In the genomic region with DNA sequence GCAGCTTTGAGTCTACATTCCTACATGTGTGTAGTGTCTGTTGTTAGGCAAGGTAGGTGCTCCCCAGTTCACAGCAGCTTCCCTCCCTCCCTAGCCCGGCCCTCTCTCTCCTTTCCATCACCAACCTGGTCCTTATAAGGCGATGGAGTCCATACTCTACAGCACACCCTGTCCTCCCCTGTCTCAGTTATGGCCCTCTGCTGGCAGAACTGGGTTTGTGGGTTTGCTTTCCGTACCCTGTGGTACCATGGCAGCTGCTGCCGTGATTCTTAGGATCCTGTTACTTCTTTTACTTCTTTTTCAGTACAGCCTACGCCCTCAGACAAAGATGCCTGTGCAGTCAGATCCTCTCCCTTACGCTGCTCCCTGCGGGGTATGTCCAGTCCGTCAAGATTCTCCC, we compare ENCODE assay signal across 9 cellular contexts. TPM values are rescaled to one million over a fixed set of nuclear protein-coding genes. Genes with fewer than 3 reads are reported as not detected.
DNase-seq lines count a peak whose midpoint lies in the region; ATAC-seq and TF ChIP-seq lines count a peak whose summit lies in the region.
"Had no signal": no experiment of that assay in that cellular context is flagged by ENCODE, and none has a peak within 500 bp of the region (broad histone marks: within the 10 kb centered on the region; RNA-seq: fewer than 3 reads in every experiment).

No MANE protein-coding gene starts in this region.

- H3K36me3 Mint-ChIP-seq in CD14-positive monocyte, result no peaks in the 10 kb centered on the region
- peaks cover 0 to 26% (median 13%) of the 10 kb centered on the region in 3 donors for H3K36me3 Mint-ChIP-seq in naive thymus-derived CD8-positive, alpha-beta T cell

- H3K4me1 Mint-ChIP-seq in CD14-positive monocyte, result peaks cover 20% of the 10 kb centered on the region
- peaks cover 11 to 50% (median 36%) of the 10 kb centered on the region in 4 donors for H3K4me1 Mint-ChIP-seq in naive thymus-derived CD8-positive, alpha-beta T cell

- H3K27me3 Mint-ChIP-seq in CD14-positive monocyte (ENCODE audit: low read depth in 3 of 3), result peaks cover 2 to 3% (median 2%) of the 10 kb centered on the region in 3 donors
- H3K27me3 Mint-ChIP-seq in naive thymus-derived CD8-positive, alpha-beta T cell, result no peaks in the 10 kb centered on the region
- H3K27me3 Mint-ChIP-seq: stimulated activated naive CD8-positive, alpha-beta T cell treated with anti-CD3 and anti-CD28 coated beads, Interleukin-15, Interleukin-2, amounts not matched to agents 100 ng/mL and 50 ng/mL, for 24 hours had no signal

- peak overlapping the region in 1 of 7 donors; percentile 68 for H3K27ac Mint-ChIP-seq in CD14-positive monocyte
- H3K27ac Mint-ChIP-seq in naive thymus-derived CD8-positive, alpha-beta T cell, result peak overlapping the region in 8 of 10 donors; percentile 12 to 84 (median 64)

- H3K4me3 ChIP-seq in astrocyte of the cerebellum (ENCODE audit: low read depth, low read length), result no peak overlapping the region

- DNase-seq in CD14-positive monocyte (ENCODE audit: low spot score) (no peak), NOMO-1 (lab: John Stamatoyannopoulos, UW; ENCODE audit: unreplicated experiment in 2 of 2) (peak; percentile 40 to 67), astrocyte of the cerebellum (ENCODE audit: low read depth) (no peak), omental fat pad (ENCODE audit: low spot score) (no peak)
- DNase-seq in naive thymus-derived CD8-positive, alpha-beta T cell, result peak in 6 of 10 donors; percentile 8 to 66 (median 24)

- POLR2A ChIA-PET in naive thymus-derived CD8-positive, alpha-beta T cell (lab: Charles Lee), result interaction anchor here (2.2 kb wide), 1 partner anchor 32 kb away, joined by 13 read pairs; the partner anchor contains the start of gene AK5

- peak; percentile 70 for ATAC-seq in GM19463 (IDR thresholded peaks at IDR 0.05; ENCODE audit: unreplicated experiment)
- peak; percentile 60 to 69 for ATAC-seq in naive thymus-derived CD8-positive, alpha-beta T cell
- no peak for ATAC-seq in omental fat pad (ENCODE audit: low FRiP score)
- ATAC-seq in GM18870 (IDR thresholded peaks at IDR 0.05; ENCODE audit: unreplicated experiment), result no peak
- ATAC-seq in HG03025 (IDR thresholded peaks at IDR 0.05; ENCODE audit: low FRiP score, unreplicated experiment), result no peak

- in situ Hi-C loops in astrocyte of the cerebellum (cut with HindIII; ENCODE audit: low sequenced_read_pairs), result no loop called here

- H3K4me3 Mint-ChIP-seq in CD14-positive monocyte, result peak overlapping the region; percentile 42 to 87
- H3K4me3 Mint-ChIP-seq in naive thymus-derived CD8-positive, alpha-beta T cell, result peak overlapping the region in 4 of 10 donors; percentile 22 to 63 (median 42)
- H3K4me3 Mint-ChIP-seq: stimulated activated naive CD8-positive, alpha-beta T cell treated with anti-CD3 and anti-CD28 coated beads, Interleukin-15, Interleukin-2, amounts not matched to agents 100 ng/mL and 50 ng/mL, for 24 hours had no signal

- TF ChIP-seq CTCF in CD14-positive monocyte (IDR thresholded peaks at IDR 0.05), result peak; percentile 38
- peak; percentile 38 for TF ChIP-seq CTCF in astrocyte of the cerebellum (IDR thresholded peaks at IDR 0.05; ENCODE audit: low read depth, low read length, missing control alignments)
- TF ChIP-seq CTCF in omental fat pad (IDR thresholded peaks at IDR 0.05), result no peak

- intact Hi-C loops in CD14-positive monocyte (cut with micrococcal nuclease), result no loop called here

- peaks cover 0 to 4% (median 3%) of the 10 kb centered on the region in 7 donors for H3K9me3 Mint-ChIP-seq in CD14-positive monocyte
- H3K9me3 Mint-ChIP-seq in naive thymus-derived CD8-positive, alpha-beta T cell, result peaks cover 0 to 15% (median 3%) of the 10 kb centered on the region in 9 donors
- H3K9me3 Mint-ChIP-seq: stimulated activated naive CD8-positive, alpha-beta T cell treated with anti-CD3 and anti-CD28 coated beads, Interleukin-15, Interleukin-2, amounts not matched to agents 100 ng/mL and 50 ng/mL, for 24 hours had no signal

RNA-seq across cellular contexts. Expression of gene AK5, which starts 31.7 kb away (rescaled TPM):
- polyA plus RNA-seq in CD14-positive monocyte, result under 1 TPM; 0.34 to 0.72 TPM
- total RNA-seq in naive thymus-derived CD8-positive, alpha-beta T cell, result 10 to 100 TPM; 35.9 to 41.5 TPM
- 10 to 100 TPM; 42.9 to 58.9 (median 45.0) TPM for polyA plus RNA-seq in naive thymus-derived CD8-positive, alpha-beta T cell
- total RNA-seq in omental fat pad, result under 1 TPM in 3 of 4 donors, not detected in 1; 0.13 to 0.84 (median 0.47) TPM

Comparison
In these comparisons a context has a peak if more than half of its experiments do, and no peak if none do; other contexts are left out.
1. DNase-seq: peak in NOMO-1 (2 of 2) and naive thymus-derived CD8-positive, alpha-beta T cell (6 of 10); none in CD14-positive monocyte (single experiment), astrocyte of the cerebellum (single experiment) and omental fat pad (single experiment).
2. CTCF ChIP-seq: peak in CD14-positive monocyte (single experiment) and astrocyte of the cerebellum (single experiment); none in omental fat pad (0 of 3).
3. ATAC-seq: peak in GM19463 (single experiment) and naive thymus-derived CD8-positive, alpha-beta T cell (2 of 2); none in omental fat pad (single experiment), GM18870 (single experiment) and HG03025 (single experiment).
4. RNA of gene AK5, which starts 31.7 kb away (total RNA-seq): 35.9 to 41.5 TPM in naive thymus-derived CD8-positive, alpha-beta T cell; 0.13 to 0.84 TPM in omental fat pad; every median in the first group is over 10 times any median in the second.